In genomic region chr14:65230287-65230728, GRCh38 we compare ENCODE assay signal across 1 cellular context.
TF ChIP-seq lines count a peak whose summit lies in the region.

No MANE protein-coding gene starts in this region.

TF ChIP-seq in HepG2, 621 proteins besides CTCF, POLR2A, EP300 and RAD21 (continued from another document and continues in another):
- TF ChIP-seq SNAPC4 (CRISPR knock-in tag; IDR thresholded peaks at IDR 0.05) (0 out of 2 replicates have a peak, but pooled peaks have one; percentile 34), KAT8 (CRISPR knock-in tag; IDR thresholded peaks at IDR 0.05) (peak; percentile 46; the same call in 1 of the 2 replicates), ZFYVE20 (CRISPR knock-in tag; IDR thresholded peaks at IDR 0.05; ENCODE audit: borderline replicate concordance, low read depth) (no peak), TEAD3 (CRISPR knock-in tag; optimal IDR thresholded peaks at IDR 0.05; ENCODE audit: borderline replicate concordance) (peak; percentile 23), GABPA (IDR thresholded peaks at IDR 0.05; ENCODE audit: low read depth, low read length) (no peak), GABPA (CRISPR knock-in tag; IDR thresholded peaks at IDR 0.05; ENCODE audit: low read depth) (no peak), HMGXB4 (CRISPR knock-in tag; IDR thresholded peaks at IDR 0.05; ENCODE audit: borderline replicate concordance in 1 of 2, low read depth in 1 of 2) (peak in 1 of 2 experiments; percentile 17; a peak in 1 of 4 replicates), NR1H2 (CRISPR knock-in tag; IDR thresholded peaks at IDR 0.05; ENCODE audit: borderline replicate concordance, low read depth) (no peak), PPARG (CRISPR knock-in tag; conservative IDR thresholded peaks at IDR 0.05) (0 out of 2 replicates have a peak, but pooled peaks have one; percentile 12), RXRB (CRISPR knock-in tag; IDR thresholded peaks at IDR 0.05; ENCODE audit: borderline replicate concordance) (no peak), PHF21A (CRISPR knock-in tag; IDR thresholded peaks at IDR 0.05) (0 out of 2 replicates have a peak, but pooled peaks have one; percentile 27), RCOR2 (CRISPR knock-in tag; IDR thresholded peaks at IDR 0.05) (peak; percentile 24; the same call in 1 of the 2 replicates), FOXO1 (CRISPR knock-in tag; IDR thresholded peaks at IDR 0.05) (0 out of 2 replicates have a peak, but pooled peaks have one; percentile 45), SPEN (CRISPR knock-in tag; IDR thresholded peaks at IDR 0.05; ENCODE audit: low read depth) (no peak), ZNF605 (CRISPR knock-in tag; IDR thresholded peaks at IDR 0.05) (no peak), ZBTB10 (CRISPR knock-in tag; IDR thresholded peaks at IDR 0.05; ENCODE audit: borderline replicate concordance) (peak; percentile 26; the same call in 1 of the 2 replicates), PATZ1 (CRISPR knock-in tag; IDR thresholded peaks at IDR 0.05) (peak; percentile 84), ZNF574 (CRISPR knock-in tag; IDR thresholded peaks at IDR 0.05) (no peak), KLF11 (CRISPR knock-in tag; IDR thresholded peaks at IDR 0.05) (0 out of 2 replicates have a peak, but pooled peaks have one; percentile 13), TBX2 (CRISPR knock-in tag; IDR thresholded peaks at IDR 0.05; ENCODE audit: borderline replicate concordance) (0 out of 2 replicates have a peak, but pooled peaks have one; percentile 49), FOXP4 (CRISPR knock-in tag; IDR thresholded peaks at IDR 0.05) (peak; percentile 74), ZNF274 (CRISPR knock-in tag; IDR thresholded peaks at IDR 0.05) (no peak), POLR2AphosphoS5 (IDR thresholded peaks at IDR 0.05; ENCODE audit: low read depth, low read length) (peak; percentile 32; the same call in 1 of the 2 replicates), ZNF468 (CRISPR knock-in tag; IDR thresholded peaks at IDR 0.05) (no peak), ARID5B (CRISPR knock-in tag; IDR thresholded peaks at IDR 0.05) (peak; percentile 44; the same call in 1 of the 2 replicates), ZNF644 (CRISPR knock-in tag; IDR thresholded peaks at IDR 0.05; ENCODE audit: low read depth) (no peak), MXD3 (CRISPR knock-in tag; IDR thresholded peaks at IDR 0.05) (no peak), FOXA3 (CRISPR knock-in tag; IDR thresholded peaks at IDR 0.05) (peak; percentile 52), ZNF564 (CRISPR knock-in tag; IDR thresholded peaks at IDR 0.05) (no peak), CENPBD1 (CRISPR knock-in tag; IDR thresholded peaks at IDR 0.05; ENCODE audit: borderline replicate concordance, low read depth) (no peak), SOX13 (IDR thresholded peaks at IDR 0.05) (peak; percentile 44; the same call in 1 of the 2 replicates), SOX13 (CRISPR knock-in tag; conservative IDR thresholded peaks at IDR 0.05 in 1 of 2, IDR thresholded peaks at IDR 0.05 in 1 of 2) (peak in 1 of 2 experiments; percentile 91; a peak in 2 of 4 replicates), NPAS2 (CRISPR knock-in tag; IDR thresholded peaks at IDR 0.05; ENCODE audit: borderline replicate concordance) (no peak)
